Comparison of ENCODE assay signal across 15 cellular contexts in the genomic region with DNA sequence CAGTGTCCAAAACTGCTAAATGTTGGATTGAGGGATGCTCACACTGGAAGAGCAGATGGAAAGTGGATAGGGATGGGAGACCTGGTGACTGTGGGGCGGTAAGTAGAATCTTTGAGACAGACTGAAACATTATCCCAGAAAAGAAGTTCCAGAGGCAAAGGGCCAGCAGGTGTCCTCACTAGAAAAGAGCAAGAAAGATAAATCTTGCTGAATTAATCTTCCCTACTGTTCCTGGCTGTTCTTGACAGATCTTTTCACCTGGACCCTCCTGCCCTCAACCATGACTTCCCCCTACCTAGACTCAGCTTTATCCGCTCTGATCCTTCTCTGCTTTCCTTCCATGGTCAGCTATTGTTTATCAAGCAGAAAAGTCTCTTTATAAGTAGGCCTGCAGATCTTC.
A peak's percentile ranks its signal among the peaks of the same experiment; 100 is the strongest.
DNase-seq lines count a peak whose midpoint lies in the region; TF ChIP-seq lines count a peak whose summit lies in the region.
"Had no signal": no experiment of that assay in that cellular context is flagged by ENCODE, and none has a peak within 500 bp of the region (broad histone marks: within the 10 kb centered on the region; RNA-seq: fewer than 3 reads in every experiment).

No MANE protein-coding gene starts in this region.

- no peaks in the 10 kb centered on the region for H3K36me3 ChIP-seq in HEK293 (ENCODE audit: control insufficient read depth in 2 of 2, insufficient read depth in 1 of 2, low read length in 2 of 2)
- no peaks in the 10 kb centered on the region for H3K36me3 ChIP-seq in Loucy (ENCODE audit: insufficient read depth, low read length)

- POLR2A ChIA-PET in HEK293 (lab: Yijun Ruan, JAX) = no interaction called here

- in situ Hi-C loops in GM13977 (cut with MboI; ENCODE audit: low pct_unique_long_range_greater_than_20kb, low sequenced_read_pairs, unreplicated experiment) = no loop called here

- H3K79me2 ChIP-seq in Loucy (ENCODE audit: insufficient read depth, low read length) = no peaks in the 10 kb centered on the region

- no peak overlapping the region for H3K4me3 ChIP-seq in HEK293 (ENCODE audit: low read depth, low read length)
- no peak overlapping the region for H3K4me3 ChIP-seq in Loucy (ENCODE audit: low read length, poor library complexity, severe bottlenecking)

- H4K20me1 ChIP-seq in Loucy (ENCODE audit: insufficient read depth, low read length, poor library complexity, severe bottlenecking) = no peaks in the 10 kb centered on the region

- H3K4me3 Mint-ChIP-seq in nephron progenitor cell = no peak overlapping the region
- H3K4me3 Mint-ChIP-seq: CD14-positive monocyte, H9, T-cell had no signal

- no peak overlapping the region for H2AFZ ChIP-seq in Loucy (ENCODE audit: low read length)

- H3K27me3 ChIP-seq in Loucy (ENCODE audit: insufficient read depth, low read length, poor library complexity, severe bottlenecking) = no peaks in the 10 kb centered on the region

- DNase-seq in nephron progenitor cell (no peak), C1 segment of cervical spinal cord (lab: John Stamatoyannopoulos, UW) (no peak), GM13977 (ENCODE audit: low spot score) (no peak), retina (no peak)
- DNase-seq: H9, KBM-7, MV-4-11, NCI-H1930, NCI-H2171, SHP77 treated with DMSO at 0.1 percent for 48 hours, T-cell had no signal

- H3K4me1 Mint-ChIP-seq in nephron progenitor cell = no peaks in the 10 kb centered on the region
- H3K4me1 Mint-ChIP-seq: T-cell had no signal

- H3K9ac ChIP-seq in Loucy (ENCODE audit: low read depth, low read length, poor library complexity, severe bottlenecking) = no peak overlapping the region

- H3K4me2 ChIP-seq in Loucy (ENCODE audit: low read depth, low read length, poor library complexity, severe bottlenecking) = no peak overlapping the region

- CTCF ChIA-PET in HEK293 (lab: Yijun Ruan, JAX) = interaction anchor here (0.7 kb wide), 1 partner anchor 258 kb away, joined by 3 read pairs; no protein-coding TSS in a partner anchor

- 0 out of 2 replicates have a peak, but pooled peaks cover 4% of the 10 kb centered on the region for H3K4me1 ChIP-seq in HEK293 (ENCODE audit: control insufficient read depth, insufficient read depth, low read length)
- H3K4me1 ChIP-seq in Loucy (ENCODE audit: insufficient read depth, low read length, poor library complexity, severe bottlenecking) = no peaks in the 10 kb centered on the region

- peak overlapping the region; percentile 85 for H3K27ac Mint-ChIP-seq in nephron progenitor cell
- H3K27ac Mint-ChIP-seq: T-cell had no signal

- no peaks in the 10 kb centered on the region for H3F3A ChIP-seq in Loucy (ENCODE audit: low read depth)

- H3K9me3 Mint-ChIP-seq in nephron progenitor cell = peaks cover 21% of the 10 kb centered on the region

- no peaks in the 10 kb centered on the region for H3K9me2 ChIP-seq in Loucy (replicated peaks; ENCODE audit: low read depth, low read length)

- H3K9me3 ChIP-seq in HEK293 (ENCODE audit: control insufficient read depth, insufficient read depth, low read depth, low read length) (no peaks in the 10 kb centered on the region), Loucy (ENCODE audit: insufficient read depth, low read depth, low read length) (no peaks in the 10 kb centered on the region)

- TF ChIP-seq CTCF in HEK293 (tag by site-specific recombination; IDR thresholded peaks at IDR 0.05) (peak; percentile 11; the same call in 1 of the 2 replicates), Loucy (conservative IDR thresholded peaks at IDR 0.05; ENCODE audit: low read length) (peak; percentile 22), VCaP (conservative IDR thresholded peaks at IDR 0.05) (peak; percentile 32; the same call in 1 of the 2 replicates), nephron progenitor cell (IDR thresholded peaks at IDR 0.05) (no peak), GM13977 (IDR thresholded peaks at IDR 0.05; ENCODE audit: extremely low read depth, insufficient read depth, missing control alignments) (no peak)

- H3K27me3 Mint-ChIP-seq in nephron progenitor cell (ENCODE audit: low read depth, poor library complexity) = peaks cover 5% of the 10 kb centered on the region
- H3K27me3 Mint-ChIP-seq: T-cell had no signal

- H3K27ac ChIP-seq in HEK293 (ENCODE audit: extremely low read depth, low read depth, low read length) (no peak overlapping the region), VCaP (peak overlapping the region; percentile 49; the same call in 1 of the 2 replicates)

- H3K36me3 Mint-ChIP-seq in nephron progenitor cell (ENCODE audit: low read depth) = no peaks in the 10 kb centered on the region
- H3K36me3 Mint-ChIP-seq: T-cell had no signal

TF ChIP-seq in HEK293, 187 proteins besides CTCF, POLR2A, EP300 and RAD21:
- no peak for TF ChIP-seq ZNF394 (tag by site-specific recombination; IDR thresholded peaks at IDR 0.05; ENCODE audit: borderline replicate concordance)
- no peak for TF ChIP-seq GLI2 (tag by site-specific recombination; IDR thresholded peaks at IDR 0.05; ENCODE audit: borderline replicate concordance, low read depth)
- TF ChIP-seq, protein P1, sequence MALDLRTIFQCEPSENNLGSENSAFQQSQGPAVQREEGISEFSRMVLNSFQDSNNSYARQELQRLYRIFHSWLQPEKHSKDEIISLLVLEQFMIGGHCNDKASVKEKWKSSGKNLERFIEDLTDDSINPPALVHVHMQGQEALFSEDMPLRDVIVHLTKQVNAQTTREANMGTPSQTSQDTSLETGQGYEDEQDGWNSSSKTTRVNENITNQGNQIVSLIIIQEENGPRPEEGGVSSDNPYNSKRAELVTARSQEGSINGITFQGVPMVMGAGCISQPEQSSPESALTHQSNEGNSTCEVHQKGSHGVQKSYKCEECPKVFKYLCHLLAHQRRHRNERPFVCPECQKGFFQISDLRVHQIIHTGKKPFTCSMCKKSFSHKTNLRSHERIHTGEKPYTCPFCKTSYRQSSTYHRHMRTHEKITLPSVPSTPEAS (tag by site-specific recombination; IDR thresholded peaks at IDR 0.05) = no peak
- TF ChIP-seq ZNF324 (tag by site-specific recombination; IDR thresholded peaks at IDR 0.05) = no peak
- no peak for TF ChIP-seq TCF7L2 (IDR thresholded peaks at IDR 0.05; ENCODE audit: borderline replicate concordance, low read depth, low read length)
- TF ChIP-seq HOXC10 (CRISPR knock-in tag; IDR thresholded peaks at IDR 0.05) = no peak
- TF ChIP-seq GLIS1 (tag by site-specific recombination; IDR thresholded peaks at IDR 0.05) = no peak
- TF ChIP-seq ZNF311 (tag by site-specific recombination; IDR thresholded peaks at IDR 0.05; ENCODE audit: borderline replicate concordance) = no peak
- TF ChIP-seq ZFP3 (tag by site-specific recombination; IDR thresholded peaks at IDR 0.05; ENCODE audit: low read depth) = no peak

Comparison
In these comparisons a context has a peak if more than half of its experiments do, and no peak if none do; other contexts are left out.
1. CTCF ChIP-seq: peak in HEK293 (single experiment), Loucy (single experiment) and VCaP (single experiment); none in nephron progenitor cell (single experiment) and GM13977 (single experiment).